ENCODE assay signal across 18 cellular contexts in genomic region chr2:127004893-127005600, GRCh38.
DNase-seq lines count a peak whose midpoint lies in the region; ATAC-seq and TF ChIP-seq lines count a peak whose summit lies in the region.
"Had no signal": no experiment of that assay in that cellular context is flagged by ENCODE, and none has a peak within 500 bp of the region (broad histone marks: within the 10 kb centered on the region; RNA-seq: fewer than 3 reads in every experiment).

No MANE protein-coding gene starts in this region.

- no peak overlapping the region for H3K9ac ChIP-seq in HUES48 (ENCODE audit: low read depth, low read length)
- H3K9ac ChIP-seq: BLaER1 treated with 17β-estradiol and CSF1 and Interleukin-3, amounts not matched to agents 10 nM and 100 nM had no signal

- ATAC-seq in foreskin keratinocyte (no peak), HG02678 (IDR thresholded peaks at IDR 0.05; ENCODE audit: unreplicated experiment) (no peak)
- ATAC-seq: Right ventricle myocardium inferior had no signal

- H3K27me3 ChIP-seq in HUES48 (ENCODE audit: control insufficient read depth, insufficient read depth, low read length) (no peaks in the 10 kb centered on the region), WERI-Rb-1 (ENCODE audit: insufficient read depth, low read depth, severe bottlenecking) (no peaks in the 10 kb centered on the region), foreskin keratinocyte (no peaks in the 10 kb centered on the region)
- H3K27me3 ChIP-seq: BLaER1 treated with 17β-estradiol and CSF1 and Interleukin-3, amounts not matched to agents 10 nM and 100 nM had no signal

- H3K9me3 Mint-ChIP-seq in glutamatergic neuron (ENCODE audit: unreplicated experiment) (no peaks in the 10 kb centered on the region), nephron progenitor cell (peaks cover 3% of the 10 kb centered on the region)

- H3K9me3 ChIP-seq in HUES48 (ENCODE audit: control insufficient read depth, insufficient read depth, low read length) (no peaks in the 10 kb centered on the region), WERI-Rb-1 (ENCODE audit: severe bottlenecking) (no peaks in the 10 kb centered on the region)

- H3K4me1 ChIP-seq in HUES48 (ENCODE audit: control insufficient read depth, insufficient read depth, low read length) (0 out of 2 replicates have a peak, but pooled peaks cover 6% of the 10 kb centered on the region), foreskin keratinocyte (peaks cover 6% of the 10 kb centered on the region)
- H3K4me1 ChIP-seq: BLaER1 treated with 17β-estradiol and CSF1 and Interleukin-3, amounts not matched to agents 10 nM and 100 nM had no signal

- H3K4me3 Mint-ChIP-seq in glutamatergic neuron (ENCODE audit: unreplicated experiment) = no peak overlapping the region
- H3K4me3 Mint-ChIP-seq in nephron progenitor cell = no peak overlapping the region
- H3K4me3 Mint-ChIP-seq: CD8-positive, alpha-beta memory T cell had no signal

- TF ChIP-seq CTCF in WERI-Rb-1 (IDR thresholded peaks at IDR 0.05; ENCODE audit: low read depth, low read length) (no peak), glutamatergic neuron (IDR thresholded peaks at IDR 0.05; ENCODE audit: partially characterized antibody, unreplicated experiment) (no peak), nephron progenitor cell (IDR thresholded peaks at IDR 0.05) (no peak), foreskin keratinocyte (conservative IDR thresholded peaks at IDR 0.05) (no peak)

- DNase-seq in WERI-Rb-1 = peak; percentile 21
- no peak for DNase-seq in glutamatergic neuron
- DNase-seq in nephron progenitor cell = no peak
- DNase-seq in foreskin keratinocyte = no peak
- DNase-seq in HUDEP-2 (lab: John Stamatoyannopoulos, UW; ENCODE audit: unreplicated experiment in 76 of 76) = no peak
- DNase-seq in stimulated activated naive CD4-positive, alpha-beta T cell treated with Interleukin-2 at 50 U/mL for 16 hours (lab: John Stamatoyannopoulos, UW) = no peak
- DNase-seq: CD8-positive, alpha-beta memory T cell; NCI-H1092 treated with DMSO at 0.1 percent for 48 hours; NCI-H146; NCI-H2029 treated with DMSO at 0.1 percent for 48 hours; NCI-H2171; NCI-H69; NK-92 treated with Interleukin-12 subunit alpha and Interleukin-12 subunit beta, amount 100 ng/mL, for 24 hours had no signal

- H3K36me3 ChIP-seq in HUES48 (ENCODE audit: control insufficient read depth, insufficient read depth, low read length) (no peaks in the 10 kb centered on the region), WERI-Rb-1 (no peaks in the 10 kb centered on the region)
- H3K36me3 ChIP-seq: BLaER1 treated with 17β-estradiol and CSF1 and Interleukin-3, amounts not matched to agents 10 nM and 100 nM had no signal

- H3K36me3 Mint-ChIP-seq in glutamatergic neuron (ENCODE audit: unreplicated experiment) = no peaks in the 10 kb centered on the region
- H3K36me3 Mint-ChIP-seq in nephron progenitor cell (ENCODE audit: low read depth) = no peaks in the 10 kb centered on the region
- H3K36me3 Mint-ChIP-seq: CD8-positive, alpha-beta memory T cell had no signal

- H3K27me3 Mint-ChIP-seq in glutamatergic neuron (ENCODE audit: unreplicated experiment) = no peaks in the 10 kb centered on the region
- no peaks in the 10 kb centered on the region for H3K27me3 Mint-ChIP-seq in nephron progenitor cell (ENCODE audit: low read depth, poor library complexity)

- H3K27ac Mint-ChIP-seq in glutamatergic neuron (ENCODE audit: unreplicated experiment) (peak overlapping the region; percentile 54), nephron progenitor cell (peak overlapping the region; percentile 86)
- H3K27ac Mint-ChIP-seq: CD8-positive, alpha-beta memory T cell had no signal

- no peak overlapping the region for H3K4me3 ChIP-seq in HUES48 (ENCODE audit: low read depth, low read length)
- no peak overlapping the region for H3K4me3 ChIP-seq in WERI-Rb-1 (ENCODE audit: low read depth, low read length)
- H3K4me3 ChIP-seq: BLaER1 treated with 17β-estradiol and CSF1 and Interleukin-3, amounts not matched to agents 10 nM and 100 nM had no signal

- H3K4me1 Mint-ChIP-seq in glutamatergic neuron (ENCODE audit: low read depth, unreplicated experiment) (peaks cover 23% of the 10 kb centered on the region), nephron progenitor cell (peaks cover 20% of the 10 kb centered on the region)
- H3K4me1 Mint-ChIP-seq: CD8-positive, alpha-beta memory T cell had no signal

- H3K27ac ChIP-seq in HUES48 (ENCODE audit: low read depth, low read length) = peak overlapping the region; percentile 56
- H3K27ac ChIP-seq in WERI-Rb-1 = peak overlapping the region; percentile 70
- H3K27ac ChIP-seq in foreskin keratinocyte = no peak overlapping the region
- H3K27ac ChIP-seq: BLaER1 treated with 17β-estradiol and CSF1 and Interleukin-3, amounts not matched to agents 10 nM and 100 nM; HL-60 had no signal
